In the genomic region with DNA sequence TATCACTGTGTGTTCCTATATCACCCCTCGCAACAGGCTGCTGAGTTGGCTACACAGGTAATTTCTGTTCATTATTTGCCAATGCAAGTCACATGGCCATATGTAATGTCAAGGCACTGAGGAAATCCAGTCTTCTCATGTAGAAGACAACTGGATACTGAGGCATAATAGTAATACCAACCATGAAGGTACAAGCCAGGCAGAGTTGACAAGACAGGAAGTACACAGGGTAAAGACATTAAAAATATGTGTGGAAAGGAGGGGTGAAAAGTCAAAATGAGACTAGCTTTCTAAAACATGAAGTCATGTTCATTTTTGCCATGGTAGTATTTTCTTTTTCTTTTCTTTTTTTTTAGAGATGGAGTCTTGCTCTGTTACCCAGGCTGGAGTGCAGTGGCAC, we compare ENCODE assay signal across 19 cellular contexts.
"Had no signal": no experiment of that assay in that cellular context is flagged by ENCODE, and none has a peak within 500 bp of the region (broad histone marks: within the 10 kb centered on the region; RNA-seq: fewer than 3 reads in every experiment).

No MANE protein-coding gene starts in this region.

- ATAC-seq: body of pancreas; left cardiac atrium; stimulated activated naive B cell treated with anti-CD40 and anti-IgM and Interleukin-4, amounts not matched to agents 10 μg/mL and 1 μg/mL and 100 μg/mL, for 72 hours had no signal

- H3K4me3 ChIP-seq: body of pancreas, dorsolateral prefrontal cortex, sigmoid colon, SK-N-MC, thyroid gland had no signal

- H3K27ac ChIP-seq: body of pancreas, epithelial cell of prostate, sigmoid colon, SK-N-MC, thyroid gland had no signal

- H3K9me3 ChIP-seq: body of pancreas, sigmoid colon, thyroid gland had no signal

- H3K27me3 ChIP-seq: body of pancreas, dorsolateral prefrontal cortex, sigmoid colon, thyroid gland had no signal

- H3K9me3 Mint-ChIP-seq: endodermal cell; nephron; stimulated activated naive B cell treated with anti-CD40 and anti-IgM and Interleukin-4, amounts not matched to agents 10 μg/mL and 1 μg/mL and 100 μg/mL, for 72 hours; T-helper 2 cell treated with Interferon-gamma antibody and Interleukin-4, amounts not matched to agents 5 μg/mL and 100 μg/mL, for 36 hours had no signal

- H3K4me1 Mint-ChIP-seq: endodermal cell, nephron had no signal

- H3K27ac Mint-ChIP-seq: endodermal cell; nephron; stimulated activated naive B cell treated with anti-CD40 and anti-IgM and Interleukin-4, amounts not matched to agents 10 μg/mL and 1 μg/mL and 100 μg/mL, for 72 hours had no signal

- H3K27me3 Mint-ChIP-seq: activated naive CD8-positive, alpha-beta T cell treated with anti-CD3 and anti-CD28 coated beads, Interleukin-2, amount 10 ng/mL, durations not matched to agents 7 days and 5 days; stimulated activated naive B cell treated with anti-CD40 and anti-IgM and Interleukin-4, amounts not matched to agents 10 μg/mL and 1 μg/mL and 100 μg/mL, for 72 hours had no signal

- H3K4me3 Mint-ChIP-seq: activated naive CD8-positive, alpha-beta T cell treated with anti-CD3 and anti-CD28 coated beads, Interleukin-2, amount 10 ng/mL, durations not matched to agents 7 days and 5 days; endodermal cell; nephron; stimulated activated naive B cell treated with anti-CD40 and anti-IgM and Interleukin-4, amounts not matched to agents 10 μg/mL and 1 μg/mL and 100 μg/mL, for 72 hours; T-helper 2 cell treated with Interferon-gamma antibody and Interleukin-4, amounts not matched to agents 5 μg/mL and 100 μg/mL, for 36 hours had no signal

- H3K4me1 ChIP-seq: body of pancreas, sigmoid colon, thyroid gland had no signal

- DNase-seq: activated CD4-positive, alpha-beta T cell treated with anti-CD3 and anti-CD28 coated beads for 4 hours; activated CD8-positive, alpha-beta memory T cell treated with anti-CD3 and anti-CD28 coated beads for 24 hours; activated effector memory CD4-positive, alpha-beta T cell treated with Interleukin-2 at 50 U/mL for 16 hours; activated naive CD8-positive, alpha-beta T cell treated with anti-CD3 and anti-CD28 coated beads, Interleukin-2, amount 10 ng/mL, durations not matched to agents 7 days and 5 days; body of pancreas; dorsolateral prefrontal cortex; endodermal cell; foreskin fibroblast; left cardiac atrium; mesenchymal stem cell; nucleus accumbens; sigmoid colon; stimulated activated CD4-positive, alpha-beta T cell treated with anti-CD3 and anti-CD28 coated beads, Interleukin-4, amount 100 ng/mL, for 4 hours; stimulated activated naive B cell treated with anti-CD40 and anti-IgM and Interleukin-4, amounts not matched to agents 10 μg/mL and 1 μg/mL and 100 μg/mL, for 72 hours; thyroid gland had no signal

- H3K36me3 ChIP-seq: sigmoid colon, thyroid gland had no signal
